1 cellular context compared by ENCODE assay signal in the genomic region with DNA sequence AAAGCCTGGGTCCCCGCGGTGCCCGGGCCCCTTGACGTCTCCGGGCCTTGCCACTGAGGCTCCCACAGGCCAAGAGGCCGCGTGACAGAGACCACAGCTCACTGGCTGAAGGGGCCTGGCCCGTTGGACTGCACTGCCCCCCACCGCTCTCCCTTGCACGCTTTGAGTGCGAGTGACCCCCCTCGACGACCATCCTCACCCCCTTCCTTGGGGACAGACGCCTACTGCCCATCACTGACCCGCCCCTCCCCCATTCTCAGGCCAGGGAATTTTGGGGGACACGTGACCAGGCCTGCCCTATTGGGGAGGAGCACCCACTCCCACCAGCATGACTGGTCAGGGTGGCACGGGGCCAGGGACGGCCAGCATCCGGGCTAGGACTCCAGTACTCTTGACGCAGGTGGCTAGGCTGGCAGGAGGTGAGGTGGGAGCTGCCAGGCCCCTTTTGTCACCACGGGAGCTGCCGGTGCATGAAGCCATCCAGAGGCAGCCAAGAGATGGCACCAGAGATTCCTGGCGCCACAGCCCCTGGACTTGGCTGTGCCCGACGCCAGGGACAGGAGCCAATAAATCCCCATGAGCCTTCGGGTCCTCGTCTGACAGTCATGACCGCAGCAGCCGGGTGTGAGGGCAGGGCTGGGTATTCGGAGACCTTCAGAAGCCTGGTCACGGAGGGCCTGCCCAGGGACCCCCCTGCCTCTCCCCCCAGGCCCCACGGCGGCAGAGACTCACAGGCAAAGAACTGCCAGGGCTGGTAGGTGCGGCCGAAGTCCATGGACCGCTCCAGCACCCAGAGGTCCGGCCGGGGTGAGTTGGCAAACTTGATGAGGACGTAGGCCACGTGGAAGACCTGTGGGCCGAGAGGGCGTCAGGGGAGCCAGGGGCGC.
TF ChIP-seq lines count a peak whose summit lies in the region.

No MANE protein-coding gene starts in this region.

TF ChIP-seq in H1, 55 proteins besides CTCF, POLR2A, EP300 and RAD21:
- TF ChIP-seq HDAC2 (IDR thresholded peaks at IDR 0.05; ENCODE audit: borderline replicate concordance in 1 of 2, low read depth in 2 of 2, low read length in 2 of 2) (no peak), TAF7 (optimal IDR thresholded peaks at IDR 0.05; ENCODE audit: borderline replicate concordance, low read depth, low read length) (no peak)
- TF ChIP-seq, protein P1, sequence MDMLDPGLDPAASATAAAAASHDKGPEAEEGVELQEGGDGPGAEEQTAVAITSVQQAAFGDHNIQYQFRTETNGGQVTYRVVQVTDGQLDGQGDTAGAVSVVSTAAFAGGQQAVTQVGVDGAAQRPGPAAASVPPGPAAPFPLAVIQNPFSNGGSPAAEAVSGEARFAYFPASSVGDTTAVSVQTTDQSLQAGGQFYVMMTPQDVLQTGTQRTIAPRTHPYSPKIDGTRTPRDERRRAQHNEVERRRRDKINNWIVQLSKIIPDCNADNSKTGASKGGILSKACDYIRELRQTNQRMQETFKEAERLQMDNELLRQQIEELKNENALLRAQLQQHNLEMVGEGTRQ (IDR thresholded peaks at IDR 0.05; ENCODE audit: low read length): no peak
